Comparison of ENCODE assay signal across 22 cellular contexts in the genomic region with DNA sequence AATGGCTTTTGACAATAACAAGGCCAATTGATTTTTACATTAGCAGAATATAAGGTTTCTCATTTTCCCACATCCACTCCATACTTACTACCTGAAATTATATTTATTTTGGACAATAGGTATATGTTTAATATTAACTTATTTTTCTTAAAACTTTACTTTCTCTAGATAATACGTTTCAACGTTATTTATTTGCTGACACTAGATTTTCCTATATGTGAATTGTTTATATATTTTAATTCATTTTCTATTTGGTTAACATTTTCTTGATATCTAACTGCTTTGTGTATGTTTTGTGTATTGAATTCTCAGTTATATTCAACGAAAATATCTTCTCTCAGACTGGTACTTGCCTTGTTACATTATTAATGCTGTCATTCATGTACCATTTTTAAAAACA.
"Had no signal": no experiment of that assay in that cellular context is flagged by ENCODE, and none has a peak within 500 bp of the region (broad histone marks: within the 10 kb centered on the region; RNA-seq: fewer than 3 reads in every experiment).

No MANE protein-coding gene starts in this region.

- H3K9me3 ChIP-seq: MG63, SJSA1 had no signal

- H3K4me1 ChIP-seq: SJSA1 had no signal

- H3K27me3 ChIP-seq: MG63, SJSA1 had no signal

- DNase-seq: Karpas-422, KG1, MG63, NCI-H1092, NCI-H1105 treated with DMSO at 0.1 percent for 48 hours, NCI-H1417 treated with DMSO at 0.1 percent for 48 hours, NCI-H187, NCI-H2029, NCI-H2081 treated with DMSO at 0.1 percent for 48 hours, NCI-H2171, NCI-H226, NCI-H446, NCI-H510A, NCI-H524 treated with DMSO at 0.1 percent for 48 hours, NCI-H69, NCI-H774, Right ventricle myocardium superior, RPMI8226, SIG-M5 had no signal

- FAIRE-seq: RCC 7860 had no signal

- H3K36me3 ChIP-seq: MG63, SJSA1 had no signal

- H3K27ac ChIP-seq: SJSA1, SK-N-MC had no signal

- H3K4me3 ChIP-seq: MG63, SJSA1, SK-N-MC had no signal
